Comparison of ENCODE assay signal across 17 cellular contexts in genomic region chr10:60040003-60040662, GRCh38.
"Had no signal": no experiment of that assay in that cellular context is flagged by ENCODE, and none has a peak within 500 bp of the region (broad histone marks: within the 10 kb centered on the region; RNA-seq: fewer than 3 reads in every experiment).

No MANE protein-coding gene starts in this region.

- H3K27ac ChIP-seq: brain microvascular endothelial cell, neural progenitor cell, ovary, thyroid gland had no signal

- H3K36me3 ChIP-seq: brain microvascular endothelial cell, neural progenitor cell, ovary, sigmoid colon, thyroid gland had no signal

- H2AFZ ChIP-seq: neural progenitor cell had no signal

- H3K27me3 ChIP-seq: brain microvascular endothelial cell, dorsolateral prefrontal cortex, neural progenitor cell, ovary, sigmoid colon, thyroid gland had no signal

- H3K9ac ChIP-seq: neural progenitor cell had no signal

- H3K4me2 ChIP-seq: neural progenitor cell had no signal

- ATAC-seq: activated naive CD4-positive, alpha-beta T cell treated with anti-CD3 and anti-CD28 coated beads, Interleukin-2, amount 50 U/mL, for 72 hours; activated T-cell treated with anti-CD3 and anti-CD28 coated beads, Interleukin-2, amount 50 U/mL, for 72 hours had no signal

- H3K4me1 ChIP-seq: neural progenitor cell had no signal

- DNase-seq: activated CD4-positive, alpha-beta T cell treated with anti-CD3 and anti-CD28 coated beads, Interleukin-2, amount 10 ng/mL, durations not matched to agents 7 days and 5 days; activated CD8-positive, alpha-beta memory T cell treated with anti-CD3 and anti-CD28 coated beads, Interleukin-2, amount 50 U/mL, for 48 hours; activated gamma-delta T cell; activated T-cell treated with anti-CD3 and anti-CD28 coated beads, Interleukin-2, amount 50 U/mL, for 72 hours; amniotic stem cell; brain microvascular endothelial cell; dorsolateral prefrontal cortex; foreskin fibroblast; glutamatergic neuron; immature natural killer cell; naive B cell; ovary; sigmoid colon; stimulated activated CD4-positive, alpha-beta T cell treated with anti-CD3 and anti-CD28 coated beads, Interleukin-1b, Interleukin-23, amount 100 ng/mL, for 48 hours; thyroid gland had no signal

- H3K4me3 ChIP-seq: dorsolateral prefrontal cortex, neural progenitor cell, ovary, sigmoid colon, thyroid gland had no signal

- H3K9me3 ChIP-seq: ovary, sigmoid colon, thyroid gland had no signal
